Comparison of ENCODE assay signal across 8 cellular contexts in genomic region chr1:207052736-207053545, GRCh38. TPM values are rescaled to one million over a fixed set of nuclear protein-coding genes. Genes with fewer than 3 reads are reported as not detected.
DNase-seq lines count a peak whose midpoint lies in the region; ATAC-seq and TF ChIP-seq lines count a peak whose summit lies in the region.

TSS of gene PFKFB2 (plus strand) at chr1:207053275. CDS start at chr1:207054718, 1,443 bp downstream.

- DNase-seq in DMS153 (lab: John Stamatoyannopoulos, UW) = peak; percentile 100
- peak; percentile 86 for DNase-seq in Jurkat, Clone E6-1 (ENCODE audit: low read depth, low spot score)
- DNase-seq in activated T-helper 1 cell treated with anti-CD3 and anti-CD28 coated beads, Interleukin-12 subunit alpha, Interleukin-12 subunit beta, Interleukin-2, Interleukin-4 antibody, amounts not matched to agents 30 ng/mL and 10 ng/mL and 1 ng/mL, durations not matched to agents 14 hours and 24 hours and 36 hours (ENCODE audit: low spot score) = peak; percentile 90
- peak; percentile 98 for DNase-seq in esophagus muscularis mucosa (ENCODE audit: extremely low spot score)
- peak; percentile 88 to 92 for DNase-seq in stimulated activated CD8-positive, alpha-beta memory T cell treated with anti-CD3 and anti-CD28 coated beads, Interleukin-4, amount 100 ng/mL, for 4 hours (ENCODE audit: low read depth in 2 of 2, low spot score in 1 of 2)

- peak in 2 of 3 experiments; percentile 21 to 46 for TF ChIP-seq CTCF in esophagus muscularis mucosa (IDR thresholded peaks at IDR 0.05)

- intact Hi-C loops in activated T-helper 1 cell treated with anti-CD3 and anti-CD28 coated beads, Interleukin-12 subunit alpha, Interleukin-12 subunit beta, Interleukin-2, Interleukin-4 antibody, amounts not matched to agents 30 ng/mL and 10 ng/mL and 1 ng/mL, durations not matched to agents 14 hours and 24 hours and 36 hours (cut with micrococcal nuclease) = loop anchor here (2.0 to 10.0 kb wide), 5 partner anchors 284 to 699 kb away; partner anchors contain the start of genes CD46, CR1L and DYRK3
- intact Hi-C loops in esophagus muscularis mucosa (cut with DNase I) = loop anchor here (10.0 kb wide), 1 partner anchor 912 kb away; no protein-coding TSS in a partner anchor

- peaks cover 5% of the 10 kb centered on the region for H3K27me3 Mint-ChIP-seq in activated T-helper 1 cell treated with anti-CD3 and anti-CD28 coated beads, Interleukin-12 subunit alpha, Interleukin-12 subunit beta, Interleukin-2, Interleukin-4 antibody, amounts not matched to agents 30 ng/mL and 10 ng/mL and 1 ng/mL, durations not matched to agents 14 hours and 24 hours and 36 hours (ENCODE audit: insufficient read depth)

- peak within 1 kb of the TSS; percentile 95 for H3K9ac ChIP-seq in mucosa of stomach (ENCODE audit: low read length)

- H3K9me3 Mint-ChIP-seq in activated T-helper 1 cell treated with anti-CD3 and anti-CD28 coated beads, Interleukin-12 subunit alpha, Interleukin-12 subunit beta, Interleukin-2, Interleukin-4 antibody, amounts not matched to agents 30 ng/mL and 10 ng/mL and 1 ng/mL, durations not matched to agents 14 hours and 24 hours and 36 hours = no peaks in the 10 kb centered on the region

- H3K4me1 ChIP-seq in esophagus muscularis mucosa (peaks cover 27 to 43% (median 41%) of the 10 kb centered on the region in 4 donors), mucosa of stomach (ENCODE audit: control insufficient read depth, insufficient read depth, low read length) (peaks cover 36% of the 10 kb centered on the region)

- no peaks in the 10 kb centered on the region for H3K9me3 ChIP-seq in esophagus muscularis mucosa
- H3K9me3 ChIP-seq in mucosa of stomach (ENCODE audit: control insufficient read depth, low read length) = no peaks in the 10 kb centered on the region

- peaks cover 55% of the 10 kb centered on the region for H3K4me1 Mint-ChIP-seq in activated T-helper 1 cell treated with anti-CD3 and anti-CD28 coated beads, Interleukin-12 subunit alpha, Interleukin-12 subunit beta, Interleukin-2, Interleukin-4 antibody, amounts not matched to agents 30 ng/mL and 10 ng/mL and 1 ng/mL, durations not matched to agents 14 hours and 24 hours and 36 hours (ENCODE audit: low read depth)

- peak; percentile 73 for ATAC-seq in GM21529 (IDR thresholded peaks at IDR 0.05; ENCODE audit: unreplicated experiment)

- H3K27me3 ChIP-seq in esophagus muscularis mucosa (no peaks in the 10 kb centered on the region), mucosa of stomach (ENCODE audit: control insufficient read depth, insufficient read depth, low read length) (no peaks in the 10 kb centered on the region)

- H3K4me3 Mint-ChIP-seq in activated T-helper 1 cell treated with anti-CD3 and anti-CD28 coated beads, Interleukin-12 subunit alpha, Interleukin-12 subunit beta, Interleukin-2, Interleukin-4 antibody, amounts not matched to agents 30 ng/mL and 10 ng/mL and 1 ng/mL, durations not matched to agents 14 hours and 24 hours and 36 hours = peak within 1 kb of the TSS; percentile 100

- peak within 1 kb of the TSS; percentile 90 to 93 (median 93) for H3K27ac ChIP-seq in esophagus muscularis mucosa (replicated peaks in 1 of 4)

- H3K4me3 ChIP-seq in Jurkat, Clone E6-1 (ENCODE audit: low read length) = peak within 1 kb of the TSS; percentile 70
- H3K4me3 ChIP-seq in esophagus muscularis mucosa (peak within 1 kb of the TSS; percentile 67 to 78 (median 69)), mucosa of stomach (ENCODE audit: low read length) (peak within 1 kb of the TSS; percentile 90)

- TF ChIP-seq POLR2A in esophagus muscularis mucosa (IDR thresholded peaks at IDR 0.05; ENCODE audit: low read depth) = peak; percentile 78

- TF ChIP-seq EP300 in esophagus muscularis mucosa (IDR thresholded peaks at IDR 0.05) = no peak

- H3K27ac Mint-ChIP-seq in activated T-helper 1 cell treated with anti-CD3 and anti-CD28 coated beads, Interleukin-12 subunit alpha, Interleukin-12 subunit beta, Interleukin-2, Interleukin-4 antibody, amounts not matched to agents 30 ng/mL and 10 ng/mL and 1 ng/mL, durations not matched to agents 14 hours and 24 hours and 36 hours = peak within 1 kb of the TSS; percentile 82

- H3K36me3 Mint-ChIP-seq in activated T-helper 1 cell treated with anti-CD3 and anti-CD28 coated beads, Interleukin-12 subunit alpha, Interleukin-12 subunit beta, Interleukin-2, Interleukin-4 antibody, amounts not matched to agents 30 ng/mL and 10 ng/mL and 1 ng/mL, durations not matched to agents 14 hours and 24 hours and 36 hours (ENCODE audit: low read depth) = peaks cover 15% of the 10 kb centered on the region

- H3K36me3 ChIP-seq in esophagus muscularis mucosa (peaks cover 0 to 20% (median 11%) of the 10 kb centered on the region in 4 donors), mucosa of stomach (ENCODE audit: control insufficient read depth, insufficient read depth, low read length) (no peaks in the 10 kb centered on the region)

- WGBS in esophagus muscularis mucosa = under 1% methylated on average over 23 of the region's 51 CpGs

TF ChIP-seq in PFSK-1, 5 proteins besides CTCF, POLR2A, EP300 and RAD21:
- TF ChIP-seq POLR2AphosphoS5 (IDR thresholded peaks at IDR 0.05; ENCODE audit: low read depth, low read length) (peak; percentile 67; the same call in 1 of the 2 replicates), FOXP2 (optimal IDR thresholded peaks at IDR 0.05; ENCODE audit: borderline replicate concordance, extremely low read depth, extremely low read length, insufficient read depth) (peak; percentile 26), REST (IDR thresholded peaks at IDR 0.05; ENCODE audit: insufficient read depth in 1 of 2, low read depth in 2 of 2, low read length in 2 of 2) (no peak), TAF1 (IDR thresholded peaks at IDR 0.05; ENCODE audit: borderline replicate concordance, insufficient read depth, low read length) (no peak; the same call in 1 of the 2 replicates), SIN3A (IDR thresholded peaks at IDR 0.05; ENCODE audit: borderline replicate concordance, insufficient read depth, low read length) (no peak)

RNA-seq across cellular contexts. Expression of gene PFKFB2, which starts in this region (rescaled TPM):
- 6.1 TPM for polyA plus RNA-seq in Jurkat, Clone E6-1 (2012; ENCODE audit: insufficient read depth, insufficient read length)
- 2.4 TPM for polyA plus RNA-seq in PFSK-1 (2012; ENCODE audit: insufficient read length, low read depth)
- total RNA-seq in activated T-helper 1 cell treated with anti-CD3 and anti-CD28 coated beads, Interleukin-12 subunit alpha, Interleukin-12 subunit beta, Interleukin-2, Interleukin-4 antibody, amounts not matched to agents 30 ng/mL and 10 ng/mL and 1 ng/mL, durations not matched to agents 14 hours and 24 hours and 36 hours = 2.9 and 4.4 TPM in 2 replicates
- 1 to 10 TPM; 3.7 to 5.3 (median 4.1) TPM for total RNA-seq in esophagus muscularis mucosa

Comparison
In these comparisons a context has a peak if more than half of its experiments do, and no peak if none do; other contexts are left out.
1. Peak in every context shown above with its lines: DNase-seq, ATAC-seq, H3K4me3 ChIP-seq and H3K27ac ChIP-seq.